10 cellular contexts compared by ENCODE assay signal in the genomic region with DNA sequence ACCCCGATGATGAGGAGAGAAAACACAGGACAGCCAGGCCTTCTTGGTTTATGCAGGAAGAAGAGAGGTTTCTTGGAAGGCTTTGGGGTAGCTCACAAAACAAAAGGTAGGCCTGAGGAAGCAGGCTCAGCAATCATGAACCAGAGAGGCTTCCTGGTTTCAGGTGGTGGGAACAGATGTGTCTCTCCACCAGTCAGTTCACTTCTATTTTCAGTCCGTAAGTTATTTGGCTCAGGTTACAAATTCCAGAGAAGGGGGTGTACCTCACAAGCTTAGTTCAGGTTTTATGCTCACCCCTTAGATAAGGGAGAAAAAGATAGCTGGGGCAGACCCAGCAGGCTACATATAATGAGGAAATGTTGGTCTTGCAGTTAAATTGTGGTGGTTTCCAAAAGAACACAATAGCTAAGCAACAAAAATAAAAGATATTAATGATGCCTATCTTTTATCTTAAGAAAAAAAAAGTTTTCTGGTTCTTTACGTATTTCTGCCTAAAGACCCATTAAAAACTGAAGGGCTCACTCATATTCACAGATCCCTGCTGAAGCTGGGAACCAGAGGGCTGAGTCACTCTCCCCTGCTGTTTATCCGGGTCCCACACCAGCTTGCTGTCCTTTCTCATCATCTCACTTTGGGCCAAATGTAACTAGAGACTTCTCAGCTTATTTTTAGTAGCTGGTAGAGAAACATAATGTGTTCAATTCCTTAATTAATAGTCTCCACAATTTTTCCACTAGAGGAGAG.
DNase-seq lines count a peak whose midpoint lies in the region; ATAC-seq, FAIRE-seq and TF ChIP-seq lines count a peak whose summit lies in the region.
"Had no signal": no experiment of that assay in that cellular context is flagged by ENCODE, and none has a peak within 500 bp of the region (broad histone marks: within the 10 kb centered on the region; RNA-seq: fewer than 3 reads in every experiment).

No MANE protein-coding gene starts in this region.

- in situ Hi-C loops in gastrocnemius medialis (cut with MboI; ENCODE audit: low sequenced_read_pairs in 4 of 4): no loop called here

- ATAC-seq in Right ventricle myocardium superior (ENCODE audit: poor library complexity) (peak; percentile 44), gastrocnemius medialis (peak; percentile 89 to 93), HG02678 (IDR thresholded peaks at IDR 0.05; ENCODE audit: unreplicated experiment) (no peak), GM21786 (IDR thresholded peaks at IDR 0.05; ENCODE audit: unreplicated experiment) (no peak)

- intact Hi-C loops in Right ventricle myocardium superior (cut with DNase I): no loop called here
- intact Hi-C loops in gastrocnemius medialis (cut with DNase I; ENCODE audit: low total_unique reads): loop anchor here (2.0 kb wide), 1 partner anchor 36 kb away; no protein-coding TSS in a partner anchor

- H3K9me3 ChIP-seq in SJCRH30 (replicated peaks) (no peaks in the 10 kb centered on the region), gastrocnemius medialis (no peaks in the 10 kb centered on the region)

- H3K4me1 ChIP-seq in SJCRH30 (peaks cover 12% of the 10 kb centered on the region), gastrocnemius medialis (peaks cover 60 to 67% of the 10 kb centered on the region in 2 donors)

- H3K27ac ChIP-seq in SJCRH30 (peak overlapping the region; percentile 26), gastrocnemius medialis (peak overlapping the region; percentile 88 to 91 (median 89))

- H3K27me3 ChIP-seq in SJCRH30 (no peaks in the 10 kb centered on the region), gastrocnemius medialis (no peaks in the 10 kb centered on the region)

- FAIRE-seq in H54 (lab: Jason Lieb, UNC): peak; percentile 92
- FAIRE-seq: kidney had no signal

- no peaks in the 10 kb centered on the region for H3K36me3 ChIP-seq in SJCRH30
- H3K36me3 ChIP-seq in gastrocnemius medialis: no peaks in the 10 kb centered on the region

- H3K4me3 ChIP-seq in SJCRH30: no peak overlapping the region
- H3K4me3 ChIP-seq in gastrocnemius medialis: peak overlapping the region in 2 of 4 donors; percentile 4 to 29

- DNase-seq in H54 (ENCODE audit: insufficient read length, low spot score) (no peak), SJCRH30 (peak; percentile 57 to 74), Right ventricle myocardium superior (peak; percentile 39), gastrocnemius medialis (peak; percentile 58 to 66), superior temporal gyrus (ENCODE audit: extremely low spot score) (no peak), NCI-H1105 treated with DMSO at 0.1 percent for 48 hours (lab: John Stamatoyannopoulos, UW) (no peak)
- DNase-seq: activated naive CD4-positive, alpha-beta T cell; kidney had no signal

- no peak for TF ChIP-seq POLR2A in H54 (IDR thresholded peaks at IDR 0.05; ENCODE audit: low read depth, low read length)
- no peak for TF ChIP-seq POLR2A in gastrocnemius medialis (IDR thresholded peaks at IDR 0.05)

- TF ChIP-seq CTCF in gastrocnemius medialis (IDR thresholded peaks at IDR 0.05 in 4 of 5, conservative IDR thresholded peaks at IDR 0.05 in 1 of 5): no peak

Comparison
In these comparisons a context has a peak if more than half of its experiments do, and no peak if none do; other contexts are left out.
1. DNase-seq: peak in SJCRH30 (2 of 2), Right ventricle myocardium superior (single experiment) and gastrocnemius medialis (2 of 2); none in H54 (single experiment), superior temporal gyrus (single experiment) and NCI-H1105 treated with DMSO at 0.1 percent for 48 hours (single experiment).
2. ATAC-seq: peak in Right ventricle myocardium superior (single experiment) and gastrocnemius medialis (2 of 2); none in HG02678 (single experiment) and GM21786 (single experiment).